Comparison of ENCODE assay signal across 9 cellular contexts in genomic region chr19:38852231-38853044, GRCh38. TPM values are rescaled to one million over a fixed set of nuclear protein-coding genes. Genes with fewer than 3 reads are reported as not detected.
DNase-seq lines count a peak whose midpoint lies in the region; ATAC-seq, FAIRE-seq and TF ChIP-seq lines count a peak whose summit lies in the region.
"Had no signal": no experiment of that assay in that cellular context is flagged by ENCODE, and none has a peak within 500 bp of the region (broad histone marks: within the 10 kb centered on the region; RNA-seq: fewer than 3 reads in every experiment).

No MANE protein-coding gene starts in this region.

- H2BK15ac ChIP-seq in H1 (ENCODE audit: low read length) (0 out of 2 replicates have a peak overlapping the region, but pooled peaks have one; percentile 66), mesendoderm (replicated peaks; ENCODE audit: low read depth) (peak overlapping the region; percentile 14)

- peaks cover 22% of the 10 kb centered on the region for H3K23me2 ChIP-seq in H1 (ENCODE audit: low read depth, low read length)

- H3K4me1 ChIP-seq in H1 (replicated peaks in 1 of 4; ENCODE audit: control insufficient read depth in 3 of 4, insufficient read depth in 4 of 4, low read length in 3 of 4), result peaks cover 2 to 15% (median 11%) of the 10 kb centered on the region in 4 experiments
- peaks cover 4% of the 10 kb centered on the region for H3K4me1 ChIP-seq in mesendoderm (ENCODE audit: control insufficient read depth, low read depth, low read length)

- H2BK12ac ChIP-seq in H1 (ENCODE audit: low read depth, low read length), result peak overlapping the region; percentile 3; the same call in 1 of the 2 replicates

- H3K27me3 ChIP-seq in H1 (replicated peaks in 1 of 4; ENCODE audit: control insufficient read depth in 3 of 4, extremely low read depth in 1 of 4, insufficient read depth in 3 of 4, low read length in 3 of 4), result no peaks in the 10 kb centered on the region
- no peaks in the 10 kb centered on the region for H3K27me3 ChIP-seq in mesendoderm (ENCODE audit: insufficient read depth, low read length, poor library complexity)

- H3K4me2 ChIP-seq in H1 (ENCODE audit: insufficient read depth in 1 of 2, low read depth in 2 of 2, low read length in 2 of 2) (peak overlapping the region; percentile 89 to 96), mesendoderm (ENCODE audit: low read length) (peak overlapping the region; percentile 97)

- CTCF ChIA-PET in activated CD8-positive, alpha-beta memory T cell treated with anti-CD3 and anti-CD28 coated beads, Interleukin-2, amount 10 ng/mL, durations not matched to agents 7 days and 5 days (lab: Charles Lee), result interaction anchor here (0.6 to 4.4 kb wide), 11 partner anchors 9 to 166 kb away, joined by 3 to 24 read pairs (median 5); partner anchors contain the start of genes MRPS12, RINL and SARS2
- CTCF ChIA-PET in H1 (lab: Charles Lee; ENCODE audit: partially characterized antibody), result interaction anchor here (0.6 to 4.3 kb wide), 12 partner anchors 11 to 297 kb away, joined by 3 to 21 read pairs (median 4); partner anchors contain the start of gene ECH1

- H3K4me3 ChIP-seq in GM12865 (ENCODE audit: low read depth, low read length), result peak overlapping the region; percentile 84
- peak overlapping the region; percentile 67 to 80 (median 72) for H3K4me3 ChIP-seq in H1 (ENCODE audit: extremely low read depth in 1 of 4, insufficient read depth in 2 of 4, low read depth in 3 of 4, low read length in 4 of 4)
- peak overlapping the region; percentile 62 for H3K4me3 ChIP-seq in mesendoderm (ENCODE audit: low read length)

- peaks cover 4 to 8% of the 10 kb centered on the region in 2 experiments for H4K20me1 ChIP-seq in H1 (replicated peaks in 1 of 2; ENCODE audit: control insufficient read depth in 1 of 2, insufficient read depth in 2 of 2, low read length in 2 of 2)

- no peaks in the 10 kb centered on the region for H3K27me3 Mint-ChIP-seq in activated CD8-positive, alpha-beta memory T cell treated with anti-CD3 and anti-CD28 coated beads, Interleukin-2, amount 10 ng/mL, durations not matched to agents 7 days and 5 days
- H3K27me3 Mint-ChIP-seq in stimulated activated memory B cell treated with anti-CD40 and anti-IgM and Interleukin-4, amounts not matched to agents 10 μg/mL and 1 μg/mL and 100 μg/mL, for 72 hours, result no peaks in the 10 kb centered on the region

- ATAC-seq in activated CD8-positive, alpha-beta memory T cell treated with anti-CD3 and anti-CD28 coated beads, Interleukin-2, amount 10 ng/mL, durations not matched to agents 7 days and 5 days, result no peak
- ATAC-seq in stimulated activated memory B cell treated with anti-CD40 and anti-IgM and Interleukin-4, amounts not matched to agents 10 μg/mL and 1 μg/mL and 100 μg/mL, for 72 hours, result no peak
- ATAC-seq in HG03442 (IDR thresholded peaks at IDR 0.05; ENCODE audit: unreplicated experiment) (no peak), GM21528 (IDR thresholded peaks at IDR 0.05; ENCODE audit: low FRiP score, unreplicated experiment) (no peak)

- H4K91ac ChIP-seq in H1 (replicated peaks; ENCODE audit: insufficient read length, low read length), result peak overlapping the region; percentile 58

- POLR2A ChIA-PET in H1 (lab: Charles Lee; ENCODE audit: partially characterized antibody), result interaction anchor here (0.6 to 4.5 kb wide), 26 partner anchors 8 to 189 kb away, joined by 3 to 65 read pairs (median 4); partner anchors contain the start of genes CCER2, ECH1, MRPS12 and RINL

- peak overlapping the region; percentile 91 for H3K4ac ChIP-seq in H1 (replicated peaks; ENCODE audit: insufficient read length, low read depth, low read length)
- peak overlapping the region; percentile 92 for H3K4ac ChIP-seq in mesendoderm (ENCODE audit: low read depth, low read length)

- FAIRE-seq in H1 (lab: Jason Lieb, UNC), result no peak

- H3K27ac ChIP-seq in H1 (ENCODE audit: low read depth, low read length), result peak overlapping the region; percentile 63
- H3K27ac ChIP-seq in mesendoderm (ENCODE audit: low read depth, low read length), result peak overlapping the region; percentile 75

- H3K27ac Mint-ChIP-seq in activated CD8-positive, alpha-beta memory T cell treated with anti-CD3 and anti-CD28 coated beads, Interleukin-2, amount 10 ng/mL, durations not matched to agents 7 days and 5 days, result peak overlapping the region; percentile 93
- H3K27ac Mint-ChIP-seq in stimulated activated memory B cell treated with anti-CD40 and anti-IgM and Interleukin-4, amounts not matched to agents 10 μg/mL and 1 μg/mL and 100 μg/mL, for 72 hours, result peak overlapping the region; percentile 97

- no peak for TF ChIP-seq CTCF in GM12865 (IDR thresholded peaks at IDR 0.05; ENCODE audit: insufficient read depth, low read depth, low read length, missing control alignments)
- TF ChIP-seq CTCF in H1 (IDR thresholded peaks at IDR 0.05; ENCODE audit: control extremely low read depth in 1 of 3, insufficient read depth in 1 of 3, low read depth in 1 of 3, low read length in 3 of 3), result no peak

- peak overlapping the region; percentile 53 for H4K5ac ChIP-seq in H1 (ENCODE audit: insufficient read length, low read depth, low read length)
- H4K5ac ChIP-seq in mesendoderm (ENCODE audit: low read length), result no peak overlapping the region

- peaks cover 7% of the 10 kb centered on the region; the same call in 1 of the 2 replicates for H3K79me1 ChIP-seq in H1 (ENCODE audit: low read depth, low read length)
- H3K79me1 ChIP-seq in mesendoderm (ENCODE audit: low read length), result peaks cover 2% of the 10 kb centered on the region

- TF ChIP-seq POLR2A in H1 (IDR thresholded peaks at IDR 0.05; ENCODE audit: control extremely low read depth in 1 of 2, low read depth in 2 of 2, low read length in 2 of 2), result peak in 1 of 2 experiments; percentile 59; a peak in 1 of 3 replicates

- WGBS in H1 (ENCODE audit: extremely low coverage in 1 of 2, insufficient coverage in 1 of 2, insufficient read length in 1 of 2, insufficient replicate concordance in 2 of 2, low coverage in 1 of 2, low lambda C conversion rate in 2 of 2, missing lambda C conversion rate in 1 of 2), 2 experiments, result 3% methylated on average over 28 of the region's 52 CpGs; no CpG with 5 or more reads in 1 of the 2 experiments
- WGBS in mesendoderm (ENCODE audit: extremely low coverage, insufficient coverage, low lambda C conversion rate), result no CpG with 5 or more reads among the region's 52 CpGs

- H2BK5ac ChIP-seq in H1 (ENCODE audit: low read depth, low read length) (peak overlapping the region; percentile 76), mesendoderm (ENCODE audit: low read length) (peak overlapping the region; percentile 11)

- H4K8ac ChIP-seq in H1 (ENCODE audit: extremely low read depth, insufficient read depth, low read length) (peak overlapping the region; percentile 94), mesendoderm (ENCODE audit: low read depth, low read length) (no peak overlapping the region)

- TF ChIP-seq RAD21 in H1 (IDR thresholded peaks at IDR 0.05 in 1 of 2, conservative IDR thresholded peaks at IDR 0.05 in 1 of 2; ENCODE audit: low read depth in 2 of 2, low read length in 2 of 2), result no peak

- no peak overlapping the region for H2BK20ac ChIP-seq in H1 (ENCODE audit: low read length)

- H3K56ac ChIP-seq in H1 (replicated peaks; ENCODE audit: insufficient read length, low read depth, low read length) (peak overlapping the region; percentile 51), mesendoderm (ENCODE audit: low read length) (peak overlapping the region; percentile 95)

- H2AK5ac ChIP-seq in H1 (ENCODE audit: low read depth, low read length) (no peak overlapping the region), mesendoderm (ENCODE audit: low read length) (no peak overlapping the region)

- no peak overlapping the region for H3K23ac ChIP-seq in H1 (ENCODE audit: insufficient read length)
- no peak overlapping the region for H3K23ac ChIP-seq in mesendoderm (ENCODE audit: low read length)

- no peak overlapping the region for H3K14ac ChIP-seq in H1 (ENCODE audit: insufficient read length)

- H3K9me3 ChIP-seq in H1 (ENCODE audit: insufficient read depth in 2 of 2, low read depth in 1 of 2, low read length in 1 of 2), result peaks cover 0 to 7% of the 10 kb centered on the region in 2 experiments; a peak in 1 of 4 replicates

- H3K36me3 ChIP-seq in H1 (ENCODE audit: control insufficient read depth in 2 of 4, insufficient read depth in 4 of 4, low read length in 3 of 4) (peaks cover under 1 to 15% (median 4%) of the 10 kb centered on the region in 4 experiments), mesendoderm (ENCODE audit: control insufficient read depth, insufficient read depth, low read length) (peaks cover 3% of the 10 kb centered on the region)

- peak overlapping the region; percentile 85 for H3K4me3 Mint-ChIP-seq in activated CD8-positive, alpha-beta memory T cell treated with anti-CD3 and anti-CD28 coated beads, Interleukin-2, amount 10 ng/mL, durations not matched to agents 7 days and 5 days
- H3K4me3 Mint-ChIP-seq in stimulated activated memory B cell treated with anti-CD40 and anti-IgM and Interleukin-4, amounts not matched to agents 10 μg/mL and 1 μg/mL and 100 μg/mL, for 72 hours, result peak overlapping the region; percentile 92

- peak overlapping the region; percentile 88 for H3K18ac ChIP-seq in H1 (ENCODE audit: extremely low read depth, low read length)
- peak overlapping the region; percentile 99 for H3K18ac ChIP-seq in mesendoderm (ENCODE audit: low read length)

- H3K9ac ChIP-seq in H1 (replicated peaks in 1 of 4; ENCODE audit: extremely low read depth in 1 of 4, low read depth in 3 of 4, low read length in 3 of 4) (peak overlapping the region in 3 of 4 experiments; percentile 78 to 82 (median 81); a peak in 6 of 7 replicates), mesendoderm (ENCODE audit: low read length) (peak overlapping the region; percentile 80)

- H2BK120ac ChIP-seq in H1 (replicated peaks; ENCODE audit: low read depth, low read length) (peak overlapping the region; percentile 9), mesendoderm (ENCODE audit: low read depth, low read length) (no peak overlapping the region)

- H2AFZ ChIP-seq in H1 (ENCODE audit: low read length), result peak overlapping the region; percentile 8; the same call in 1 of the 2 replicates

- peaks cover 22% of the 10 kb centered on the region for H3K36me3 Mint-ChIP-seq in activated CD8-positive, alpha-beta memory T cell treated with anti-CD3 and anti-CD28 coated beads, Interleukin-2, amount 10 ng/mL, durations not matched to agents 7 days and 5 days
- peaks cover 17% of the 10 kb centered on the region for H3K36me3 Mint-ChIP-seq in stimulated activated memory B cell treated with anti-CD40 and anti-IgM and Interleukin-4, amounts not matched to agents 10 μg/mL and 1 μg/mL and 100 μg/mL, for 72 hours

- no peak for TF ChIP-seq EP300 in H1 (IDR thresholded peaks at IDR 0.05; ENCODE audit: borderline replicate concordance in 1 of 2, low read depth in 2 of 2, low read length in 2 of 2)

- peak; percentile 81 for DNase-seq in GM12865 (ENCODE audit: low read depth)
- DNase-seq in NCI-H460 (ENCODE audit: extremely low read depth, low read depth), result peak; percentile 39
- peak; percentile 85 for DNase-seq in activated CD8-positive, alpha-beta memory T cell treated with anti-CD3 and anti-CD28 coated beads, Interleukin-2, amount 10 ng/mL, durations not matched to agents 7 days and 5 days
- peak in 1 of 2 experiments; percentile 70 for DNase-seq in H1 (ENCODE audit: low read depth in 1 of 2, low spot score in 2 of 2)
- DNase-seq in mesendoderm, result peak; percentile 72

- peaks cover 46% of the 10 kb centered on the region for H3K4me1 Mint-ChIP-seq in activated CD8-positive, alpha-beta memory T cell treated with anti-CD3 and anti-CD28 coated beads, Interleukin-2, amount 10 ng/mL, durations not matched to agents 7 days and 5 days
- peaks cover 48% of the 10 kb centered on the region for H3K4me1 Mint-ChIP-seq in stimulated activated memory B cell treated with anti-CD40 and anti-IgM and Interleukin-4, amounts not matched to agents 10 μg/mL and 1 μg/mL and 100 μg/mL, for 72 hours

- peaks cover 16 to 17% of the 10 kb centered on the region in 2 experiments for H3K79me2 ChIP-seq in H1 (ENCODE audit: control insufficient read depth in 1 of 2, insufficient read depth in 2 of 2, low read length in 2 of 2)
- peaks cover 17% of the 10 kb centered on the region for H3K79me2 ChIP-seq in mesendoderm (ENCODE audit: control insufficient read depth, insufficient read depth, low read length)

- no peaks in the 10 kb centered on the region for H3K9me3 Mint-ChIP-seq in activated CD8-positive, alpha-beta memory T cell treated with anti-CD3 and anti-CD28 coated beads, Interleukin-2, amount 10 ng/mL, durations not matched to agents 7 days and 5 days (ENCODE audit: low read depth)
- no peaks in the 10 kb centered on the region for H3K9me3 Mint-ChIP-seq in stimulated activated memory B cell treated with anti-CD40 and anti-IgM and Interleukin-4, amounts not matched to agents 10 μg/mL and 1 μg/mL and 100 μg/mL, for 72 hours

RNA-seq across cellular contexts. Expression of gene HNRNPL, which starts 2.7 kb away (rescaled TPM):
- total RNA-seq in NCI-H460 (2014; rRNA removed; shearing (Covaris generic)), result 236 and 238 TPM in 2 replicates
- 249 and 252 TPM in 2 replicates for polyA plus RNA-seq in NCI-H460 (2014; cell fraction: nucleus; rRNA removed)
- total RNA-seq in activated CD8-positive, alpha-beta memory T cell treated with anti-CD3 and anti-CD28 coated beads, Interleukin-2, amount 10 ng/mL, durations not matched to agents 7 days and 5 days, result 100 to 1,000 TPM; 479 to 611 TPM
- total RNA-seq in H1 (2021; fragmentation: NEBNext Ultra II Directional; extraction: Animal tissue kit (Norgen Biotek cat#: 25700)), result 711 and 779 TPM in 2 replicates
- polyA plus RNA-seq in H1 (2011; rRNA removed), result 403 and 404 TPM in 2 replicates
- polyA plus RNA-seq in H1 (2011; cell fraction: cytosol; rRNA removed), result 354 TPM
- polyA plus RNA-seq in H1 (2011; cell fraction: nucleus; rRNA removed), result 541 TPM
- 683 to 1,004 TPM (median 711 TPM) in 4 replicates for polyA plus RNA-seq in H1 (2012, experiment 1 of 2)
- polyA plus RNA-seq in H1 (2012, experiment 2 of 2), result 537 TPM
- polyA plus RNA-seq in H1 (2013, experiment 1 of 2), result 480 TPM
- polyA plus RNA-seq in H1 (2013, experiment 2 of 2), result 470 TPM
- polyA minus RNA-seq in H1 (2011; rRNA and poly(A)+ RNA removed), result 621 and 711 TPM in 2 replicates
- polyA minus RNA-seq in H1 (2011; cell fraction: cytosol; rRNA and poly(A)+ RNA removed), result 351 TPM
- 254 TPM for polyA minus RNA-seq in H1 (2011; cell fraction: nucleus; rRNA and poly(A)+ RNA removed)
- polyA plus RNA-seq in mesendoderm (2013, experiment 1 of 2), result 460 TPM
- polyA plus RNA-seq in mesendoderm (2013, experiment 2 of 2), result 455 TPM

RNA-seq across cellular contexts. Expression of gene ECH1, which starts 20.8 kb away (rescaled TPM):
- total RNA-seq in NCI-H460 (2014; rRNA removed; shearing (Covaris generic)), result 63.2 and 80.0 TPM in 2 replicates
- polyA plus RNA-seq in NCI-H460 (2014; cell fraction: nucleus; rRNA removed), result 30.2 and 34.5 TPM in 2 replicates
- total RNA-seq in activated CD8-positive, alpha-beta memory T cell treated with anti-CD3 and anti-CD28 coated beads, Interleukin-2, amount 10 ng/mL, durations not matched to agents 7 days and 5 days, result 100 to 1,000 TPM; 207 to 214 TPM
- total RNA-seq in H1 (2021; fragmentation: NEBNext Ultra II Directional; extraction: Animal tissue kit (Norgen Biotek cat#: 25700)), result 101 and 103 TPM in 2 replicates
- polyA plus RNA-seq in H1 (2011; rRNA removed), result 147 and 173 TPM in 2 replicates
- 160 TPM for polyA plus RNA-seq in H1 (2011; cell fraction: cytosol; rRNA removed)
- polyA plus RNA-seq in H1 (2011; cell fraction: nucleus; rRNA removed), result 263 TPM
- polyA plus RNA-seq in H1 (2012, experiment 1 of 2), result 130 to 213 TPM (median 176 TPM) in 4 replicates
- polyA plus RNA-seq in H1 (2012, experiment 2 of 2), result 162 TPM
- 191 TPM for polyA plus RNA-seq in H1 (2013, experiment 1 of 2)
- polyA plus RNA-seq in H1 (2013, experiment 2 of 2), result 181 TPM
- polyA minus RNA-seq in H1 (2011; rRNA and poly(A)+ RNA removed), result 55.4 and 74.7 TPM in 2 replicates
- 34.3 TPM for polyA minus RNA-seq in H1 (2011; cell fraction: cytosol; rRNA and poly(A)+ RNA removed)
- 30.0 TPM for polyA minus RNA-seq in H1 (2011; cell fraction: nucleus; rRNA and poly(A)+ RNA removed)
- 147 TPM for polyA plus RNA-seq in mesendoderm (2013, experiment 1 of 2)
- 149 TPM for polyA plus RNA-seq in mesendoderm (2013, experiment 2 of 2)

RNA-seq across cellular contexts. Expression of gene RINL, which starts 25.6 kb away (rescaled TPM):
- total RNA-seq in NCI-H460 (2014; rRNA removed; shearing (Covaris generic)), result 4.2 and 4.8 TPM in 2 replicates
- 3.8 and 5.6 TPM in 2 replicates for polyA plus RNA-seq in NCI-H460 (2014; cell fraction: nucleus; rRNA removed)
- 10 to 100 TPM; 80.1 to 81.0 TPM for total RNA-seq in activated CD8-positive, alpha-beta memory T cell treated with anti-CD3 and anti-CD28 coated beads, Interleukin-2, amount 10 ng/mL, durations not matched to agents 7 days and 5 days
- 11.9 and 14.2 TPM in 2 replicates for total RNA-seq in H1 (2021; fragmentation: NEBNext Ultra II Directional; extraction: Animal tissue kit (Norgen Biotek cat#: 25700))
- polyA plus RNA-seq in H1 (2011; rRNA removed), result 11.1 and 13.1 TPM in 2 replicates
- polyA plus RNA-seq in H1 (2011; cell fraction: cytosol; rRNA removed), result 11.5 TPM
- polyA plus RNA-seq in H1 (2011; cell fraction: nucleus; rRNA removed), result 9.9 TPM
- polyA plus RNA-seq in H1 (2012, experiment 1 of 2), result 8.3 to 13.8 TPM (median 11.4 TPM) in 4 replicates
- polyA plus RNA-seq in H1 (2012, experiment 2 of 2), result 16.6 TPM
- polyA plus RNA-seq in H1 (2013, experiment 1 of 2), result 12.7 TPM
- 10.9 TPM for polyA plus RNA-seq in H1 (2013, experiment 2 of 2)
- 2.9 and 4.1 TPM in 2 replicates for polyA minus RNA-seq in H1 (2011; rRNA and poly(A)+ RNA removed)
- 4.3 TPM for polyA minus RNA-seq in H1 (2011; cell fraction: cytosol; rRNA and poly(A)+ RNA removed)
- 6.0 TPM for polyA minus RNA-seq in H1 (2011; cell fraction: nucleus; rRNA and poly(A)+ RNA removed)
- polyA plus RNA-seq in mesendoderm (2013, experiment 1 of 2), result 6.3 TPM
- 5.7 TPM for polyA plus RNA-seq in mesendoderm (2013, experiment 2 of 2)

RNA-seq across cellular contexts. Expression of gene LGALS4, which starts 39.7 kb away (rescaled TPM):
- not detected in 2 replicates for total RNA-seq in NCI-H460 (2014; rRNA removed; shearing (Covaris generic))
- 0.08 TPM in 1 of 2 replicates, not detected in the other for polyA plus RNA-seq in NCI-H460 (2014; cell fraction: nucleus; rRNA removed)
- 1 to 10 TPM; 1.4 to 2.4 TPM for total RNA-seq in activated CD8-positive, alpha-beta memory T cell treated with anti-CD3 and anti-CD28 coated beads, Interleukin-2, amount 10 ng/mL, durations not matched to agents 7 days and 5 days
- 0.37 and 0.54 TPM in 2 replicates for total RNA-seq in H1 (2021; fragmentation: NEBNext Ultra II Directional; extraction: Animal tissue kit (Norgen Biotek cat#: 25700))
- polyA plus RNA-seq in H1 (2011; rRNA removed), result 0.32 and 0.71 TPM in 2 replicates
- 0.19 TPM for polyA plus RNA-seq in H1 (2011; cell fraction: cytosol; rRNA removed)
- polyA plus RNA-seq in H1 (2011; cell fraction: nucleus; rRNA removed), result 1.3 TPM
- 0.43 to 0.45 TPM in 2 of 4 replicates, not detected in the others for polyA plus RNA-seq in H1 (2012, experiment 1 of 2)
- 0.14 TPM for polyA plus RNA-seq in H1 (2012, experiment 2 of 2)
- polyA plus RNA-seq in H1 (2013, experiment 1 of 2), result 0.43 TPM
- polyA plus RNA-seq in H1 (2013, experiment 2 of 2), result 0.13 TPM
- polyA minus RNA-seq in H1 (2011; rRNA and poly(A)+ RNA removed), result 0.35 and 0.37 TPM in 2 replicates
- not detected for polyA minus RNA-seq in H1 (2011; cell fraction: cytosol; rRNA and poly(A)+ RNA removed)
- not detected for polyA minus RNA-seq in H1 (2011; cell fraction: nucleus; rRNA and poly(A)+ RNA removed)
- 0.13 TPM for polyA plus RNA-seq in mesendoderm (2013, experiment 1 of 2)
- polyA plus RNA-seq in mesendoderm (2013, experiment 2 of 2), result 0.10 TPM
- total RNA-seq: pulmonary artery endothelial cell had no signal

RNA-seq across cellular contexts. Expression of gene SIRT2, which starts 47.0 kb away (rescaled TPM):
- 23.3 and 33.0 TPM in 2 replicates for total RNA-seq in NCI-H460 (2014; rRNA removed; shearing (Covaris generic))
- polyA plus RNA-seq in NCI-H460 (2014; cell fraction: nucleus; rRNA removed), result 44.9 and 50.0 TPM in 2 replicates
- total RNA-seq in activated CD8-positive, alpha-beta memory T cell treated with anti-CD3 and anti-CD28 coated beads, Interleukin-2, amount 10 ng/mL, durations not matched to agents 7 days and 5 days, result 10 to 100 TPM; 47.1 to 47.8 TPM
- total RNA-seq in H1 (2021; fragmentation: NEBNext Ultra II Directional; extraction: Animal tissue kit (Norgen Biotek cat#: 25700)), result 6.1 and 6.5 TPM in 2 replicates
- polyA plus RNA-seq in H1 (2011; rRNA removed), result 10.0 and 11.8 TPM in 2 replicates
- polyA plus RNA-seq in H1 (2011; cell fraction: cytosol; rRNA removed), result 9.0 TPM
- 15.2 TPM for polyA plus RNA-seq in H1 (2011; cell fraction: nucleus; rRNA removed)
- 5.0 to 9.0 TPM (median 7.5 TPM) in 4 replicates for polyA plus RNA-seq in H1 (2012, experiment 1 of 2)
- polyA plus RNA-seq in H1 (2012, experiment 2 of 2), result 7.4 TPM
- polyA plus RNA-seq in H1 (2013, experiment 1 of 2), result 6.8 TPM
- 6.5 TPM for polyA plus RNA-seq in H1 (2013, experiment 2 of 2)
- 5.6 and 6.1 TPM in 2 replicates for polyA minus RNA-seq in H1 (2011; rRNA and poly(A)+ RNA removed)
- 5.5 TPM for polyA minus RNA-seq in H1 (2011; cell fraction: cytosol; rRNA and poly(A)+ RNA removed)
- 2.3 TPM for polyA minus RNA-seq in H1 (2011; cell fraction: nucleus; rRNA and poly(A)+ RNA removed)
- 5.4 TPM for polyA plus RNA-seq in mesendoderm (2013, experiment 1 of 2)
- polyA plus RNA-seq in mesendoderm (2013, experiment 2 of 2), result 5.4 TPM
